ENCODE assay signal across 13 cellular contexts in the genomic region with DNA sequence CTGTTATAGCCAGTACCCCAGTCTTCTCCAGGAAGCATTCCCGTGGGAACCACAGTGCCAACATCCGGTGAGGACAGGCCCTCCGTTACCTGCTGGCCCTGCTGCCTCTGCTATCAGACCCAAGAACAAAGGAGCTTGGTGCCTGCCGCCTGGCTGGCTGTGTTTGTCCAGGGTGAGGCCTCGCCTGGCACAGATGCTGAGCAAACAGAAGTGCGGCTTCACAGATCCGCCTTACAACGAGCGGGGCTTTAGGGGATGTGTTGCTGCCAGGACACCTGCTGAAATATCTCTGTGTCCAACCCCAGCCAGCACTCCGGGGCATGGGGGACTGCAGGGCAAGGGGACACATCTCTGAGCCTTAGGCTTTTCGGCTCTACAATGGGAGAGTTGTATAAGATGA. TPM values are rescaled to one million over a fixed set of nuclear protein-coding genes. Genes with fewer than 3 reads are reported as not detected.
DNase-seq lines count a peak whose midpoint lies in the region; ATAC-seq lines count a peak whose summit lies in the region.
"Had no signal": no experiment of that assay in that cellular context is flagged by ENCODE, and none has a peak within 500 bp of the region (broad histone marks: within the 10 kb centered on the region; RNA-seq: fewer than 3 reads in every experiment).

No MANE protein-coding gene starts in this region.

- H3K4me3 ChIP-seq in neuronal stem cell (ENCODE audit: low read length in 2 of 2): no peak overlapping the region
- H3K4me3 ChIP-seq: adrenal gland, coronary artery had no signal

- no peak overlapping the region for H2AFZ ChIP-seq in neuronal stem cell (ENCODE audit: low read length)

- peak overlapping the region; percentile 36 for H3K18ac ChIP-seq in neuronal stem cell (ENCODE audit: low read length)

- DNase-seq in DMS53 (lab: John Stamatoyannopoulos, UW): peak; percentile 91
- peak; percentile 92 to 96 for DNase-seq in NCI-H2081 (lab: John Stamatoyannopoulos, UW)
- peak; percentile 77 to 81 for DNase-seq in SHP77 (lab: John Stamatoyannopoulos, UW)
- DNase-seq in neuronal stem cell (ENCODE audit: low spot score): no peak
- DNase-seq in caudate nucleus (lab: John Stamatoyannopoulos, UW): no peak
- DNase-seq: activated CD4-positive, alpha-beta T cell treated with anti-CD3 and anti-CD28 coated beads, Interleukin-2, amount 10 ng/mL, durations not matched to agents 24 days and 14 days; activated T-cell treated with anti-CD3 and anti-CD28 coated beads, Interleukin-2, amount 50 U/mL, for 24 hours; adrenal gland; NCI-H2227 treated with DMSO at 0.1 percent for 48 hours had no signal

- H3K9me3 ChIP-seq in neuronal stem cell (replicated peaks in 1 of 2; ENCODE audit: control insufficient read depth in 2 of 2, insufficient read depth in 1 of 2, low read depth in 1 of 2, low read length in 2 of 2): no peaks in the 10 kb centered on the region
- H3K9me3 ChIP-seq: adrenal gland had no signal

- H2AK5ac ChIP-seq in neuronal stem cell (ENCODE audit: low read depth, low read length): peak overlapping the region; percentile 41

- H2BK120ac ChIP-seq in neuronal stem cell (ENCODE audit: low read depth, low read length): peak overlapping the region; percentile 40

- H3K27ac ChIP-seq in neuronal stem cell (replicated peaks; ENCODE audit: low read length) (no peak overlapping the region), caudate nucleus (ENCODE audit: low read depth, low read length) (no peak overlapping the region)
- H3K27ac ChIP-seq: adrenal gland, coronary artery had no signal

- ATAC-seq in GM19463 (IDR thresholded peaks at IDR 0.05; ENCODE audit: unreplicated experiment) (no peak), GM18861 (IDR thresholded peaks at IDR 0.05; ENCODE audit: unreplicated experiment) (no peak), HG03025 (IDR thresholded peaks at IDR 0.05; ENCODE audit: low FRiP score, unreplicated experiment) (no peak)

- H2BK15ac ChIP-seq in neuronal stem cell (ENCODE audit: low read length): peak overlapping the region; percentile 77

- no peak overlapping the region for H4K8ac ChIP-seq in neuronal stem cell (ENCODE audit: low read depth, low read length)

- no peak overlapping the region for H3K23ac ChIP-seq in neuronal stem cell (ENCODE audit: low read depth, low read length, poor library complexity)

- H3K4ac ChIP-seq in neuronal stem cell (ENCODE audit: low read length): no peak overlapping the region

- peaks cover 4 to 61% (median 31%) of the 10 kb centered on the region in 3 experiments for H3K27me3 ChIP-seq in neuronal stem cell (ENCODE audit: control insufficient read depth in 3 of 3, insufficient read depth in 3 of 3, low read depth in 1 of 3, low read length in 3 of 3)
- H3K27me3 ChIP-seq: adrenal gland had no signal

- H3K4me2 ChIP-seq in neuronal stem cell (ENCODE audit: insufficient read depth, low read length, poor library complexity, severe bottlenecking): no peak overlapping the region

- no peaks in the 10 kb centered on the region for H3K36me3 ChIP-seq in neuronal stem cell (replicated peaks in 1 of 2; ENCODE audit: control insufficient read depth in 2 of 2, insufficient read depth in 2 of 2, low read length in 2 of 2)
- H3K36me3 ChIP-seq: adrenal gland had no signal

- no peak overlapping the region for H4K91ac ChIP-seq in neuronal stem cell (ENCODE audit: low read depth, low read length, poor library complexity)

- no peak overlapping the region for H3K14ac ChIP-seq in neuronal stem cell (ENCODE audit: low read length)

- peak overlapping the region; percentile 42 for H2BK12ac ChIP-seq in neuronal stem cell (ENCODE audit: low read length)

- H3K4me1 ChIP-seq in neuronal stem cell (ENCODE audit: control insufficient read depth in 2 of 2, insufficient read depth in 1 of 2, low read depth in 1 of 2, low read length in 2 of 2): peaks cover 15 to 24% of the 10 kb centered on the region in 2 donors

- WGBS in neuronal stem cell (ENCODE audit: extremely low coverage in 2 of 2, insufficient read length in 2 of 2, insufficient replicate concordance in 1 of 2), 2 donors: no CpG with 5 or more reads among the region's 11 CpGs

- H2BK5ac ChIP-seq in neuronal stem cell (ENCODE audit: low read length): no peak overlapping the region

- no peak overlapping the region for H3K9ac ChIP-seq in neuronal stem cell (ENCODE audit: low read depth, low read length, poor library complexity)

- H3K79me1 ChIP-seq in neuronal stem cell (ENCODE audit: low read depth, low read length): no peaks in the 10 kb centered on the region

RNA-seq across cellular contexts. Expression of a gene that starts 2.2 kb away (rescaled TPM):
- 3.8 TPM for polyA plus RNA-seq in neuronal stem cell (2013, experiment 1 of 2)
- 4.3 TPM for polyA plus RNA-seq in neuronal stem cell (2013, experiment 2 of 2)

Comparison
In these comparisons a context has a peak if more than half of its experiments do, and no peak if none do; other contexts are left out.
1. DNase-seq: peak in DMS53 (single experiment), NCI-H2081 (2 of 2) and SHP77 (2 of 2); none in neuronal stem cell (single experiment) and caudate nucleus (0 of 61).